Comparison of ENCODE assay signal across 1 cellular context in the genomic region with DNA sequence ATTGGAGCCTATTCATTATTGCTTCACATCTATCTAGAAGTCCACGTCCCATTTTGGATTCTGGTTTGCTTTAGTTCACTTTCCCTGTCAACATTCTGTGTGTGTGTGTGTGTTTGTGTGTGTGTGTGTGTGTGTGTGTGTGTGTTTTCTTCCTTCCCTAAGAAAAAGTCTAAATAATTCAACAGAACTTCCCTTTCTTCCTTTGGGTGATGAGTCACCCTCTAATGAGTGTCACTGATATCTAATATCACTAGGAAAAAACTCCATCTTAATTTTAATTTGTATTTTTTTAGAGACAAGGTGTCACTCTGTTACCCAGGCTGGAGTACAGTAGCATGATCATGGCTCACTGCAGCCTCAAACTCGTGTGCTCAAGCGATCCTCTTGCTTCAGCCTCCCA.
TF ChIP-seq lines count a peak whose summit lies in the region.

No MANE protein-coding gene starts in this region.

TF ChIP-seq in A549, 52 proteins besides CTCF, POLR2A, EP300 and RAD21 (continued from another document):
- TF ChIP-seq FOSB (CRISPR knock-in tag; IDR thresholded peaks at IDR 0.05) (no peak), ESRRA (IDR thresholded peaks at IDR 0.05; ENCODE audit: borderline replicate concordance, low read length) (no peak), CEBPB (IDR thresholded peaks at IDR 0.05) (no peak)
